In the genomic region with DNA sequence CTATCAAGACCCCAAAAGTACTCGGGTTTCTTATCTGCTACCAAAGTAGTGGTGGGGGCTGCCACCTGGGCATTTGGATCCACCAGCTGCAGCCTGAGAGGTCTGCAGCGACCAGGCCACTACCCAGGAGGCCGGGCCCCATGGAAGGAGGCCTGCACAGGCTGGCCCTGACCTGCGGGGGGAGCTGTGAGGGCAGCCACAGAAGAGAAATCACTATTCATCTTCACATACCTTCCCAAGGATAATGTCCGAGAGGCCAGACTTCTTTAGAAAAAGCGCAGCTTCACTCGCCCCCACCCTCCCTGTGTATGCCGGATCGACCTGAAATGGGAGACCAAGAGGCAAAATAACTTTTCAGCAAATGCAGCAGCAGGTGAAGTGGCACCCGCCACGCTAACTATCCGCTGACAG, we compare ENCODE assay signal across 1 cellular context.
TF ChIP-seq lines count a peak whose summit lies in the region.

No MANE protein-coding gene starts in this region.

TF ChIP-seq in GM12878, 131 proteins besides CTCF, POLR2A, EP300 and RAD21:
- TF ChIP-seq SMAD5 (IDR thresholded peaks at IDR 0.05; ENCODE audit: low read depth) (no peak), TCF12 (IDR thresholded peaks at IDR 0.05; ENCODE audit: low read depth, low read length) (no peak), KDM1A (IDR thresholded peaks at IDR 0.05; ENCODE audit: borderline replicate concordance) (no peak), FOXK2 (IDR thresholded peaks at IDR 0.05) (no peak), STAT3 (IDR thresholded peaks at IDR 0.05; ENCODE audit: low read depth, low read length) (no peak), MXI1 (IDR thresholded peaks at IDR 0.05; ENCODE audit: low read depth, low read length) (no peak)
